ENCODE assay signal across 9 cellular contexts in genomic region chr4:112951362-112951962, GRCh38.
DNase-seq lines count a peak whose midpoint lies in the region; ATAC-seq and TF ChIP-seq lines count a peak whose summit lies in the region.
"Had no signal": no experiment of that assay in that cellular context is flagged by ENCODE, and none has a peak within 500 bp of the region (broad histone marks: within the 10 kb centered on the region; RNA-seq: fewer than 3 reads in every experiment).

No MANE protein-coding gene starts in this region.

- H3K4me1 ChIP-seq in OCI-LY3 (ENCODE audit: low read length) (0 out of 2 replicates have a peak, but pooled peaks cover 3% of the 10 kb centered on the region), smooth muscle cell (ENCODE audit: low read depth) (peaks cover 13% of the 10 kb centered on the region)

- WGBS in smooth muscle cell (ENCODE audit: low lambda C conversion rate), result 52% methylated on average over 3 of the region's 3 CpGs

- H3K27ac ChIP-seq in OCI-LY3 (ENCODE audit: low read length) (no peak overlapping the region), smooth muscle cell (ENCODE audit: low read depth) (no peak overlapping the region)

- TF ChIP-seq CTCF in OCI-LY3 (IDR thresholded peaks at IDR 0.05; ENCODE audit: low read depth, low read length), result peak; percentile 64
- peak; percentile 40 for TF ChIP-seq CTCF in epithelial cell of esophagus (IDR thresholded peaks at IDR 0.05; ENCODE audit: insufficient read depth, low read depth, low read length, missing control alignments)
- peak; percentile 66 for TF ChIP-seq CTCF in smooth muscle cell (IDR thresholded peaks at IDR 0.05; ENCODE audit: borderline replicate concordance, insufficient read depth, poor library complexity, severe bottlenecking)

- H4K20me1 ChIP-seq in OCI-LY3 (ENCODE audit: insufficient read depth, low read length) (no peaks in the 10 kb centered on the region), smooth muscle cell (ENCODE audit: low read depth) (no peaks in the 10 kb centered on the region)

- peak overlapping the region; percentile 49 for H3K4me3 ChIP-seq in OCI-LY3 (ENCODE audit: low read length)
- no peak overlapping the region for H3K4me3 ChIP-seq in epithelial cell of esophagus (ENCODE audit: low read length)
- no peak overlapping the region for H3K4me3 ChIP-seq in smooth muscle cell

- no peak for ATAC-seq in HG02759 (IDR thresholded peaks at IDR 0.05; ENCODE audit: unreplicated experiment)
- no peak for ATAC-seq in GM21367 (IDR thresholded peaks at IDR 0.05; ENCODE audit: unreplicated experiment)

- no peaks in the 10 kb centered on the region for H3K36me3 ChIP-seq in OCI-LY3 (replicated peaks; ENCODE audit: low read depth, low read length)
- no peaks in the 10 kb centered on the region for H3K36me3 ChIP-seq in smooth muscle cell (ENCODE audit: low read depth)

- H3K9me3 ChIP-seq in OCI-LY3 (ENCODE audit: insufficient read depth, low read length) (no peaks in the 10 kb centered on the region), smooth muscle cell (replicated peaks; ENCODE audit: low read depth) (no peaks in the 10 kb centered on the region)

- peak; percentile 17 for DNase-seq in NCI-H2171 treated with DMSO at 0.1 percent for 48 hours (lab: John Stamatoyannopoulos, UW)
- no peak for DNase-seq in NCI-H2171 (lab: John Stamatoyannopoulos, UW)
- DNase-seq in epithelial cell of esophagus (ENCODE audit: low read depth), result peak; percentile 16
- DNase-seq in smooth muscle cell (lab: John Stamatoyannopoulos, UW; ENCODE audit: unreplicated experiment), result no peak
- no peak for DNase-seq in NCI-H2227 (lab: John Stamatoyannopoulos, UW; ENCODE audit: unreplicated experiment)
- DNase-seq: NK-92 treated with Interleukin-12 subunit alpha and Interleukin-12 subunit beta, amount 100 ng/mL, for 24 hours had no signal

- peak overlapping the region; percentile 66 for H3K4me2 ChIP-seq in OCI-LY3 (ENCODE audit: low read length)
- no peak overlapping the region for H3K4me2 ChIP-seq in smooth muscle cell

- H3K79me2 ChIP-seq in OCI-LY3 (ENCODE audit: low read length) (no peaks in the 10 kb centered on the region), smooth muscle cell (ENCODE audit: low read depth) (no peaks in the 10 kb centered on the region)

- no peak overlapping the region for H2AFZ ChIP-seq in OCI-LY3 (ENCODE audit: low read depth, low read length)
- H2AFZ ChIP-seq in smooth muscle cell (ENCODE audit: low read depth), result no peak overlapping the region

- no peaks in the 10 kb centered on the region for H3K27me3 ChIP-seq in OCI-LY3 (ENCODE audit: low read depth, low read length)
- H3K27me3 ChIP-seq in smooth muscle cell (ENCODE audit: low read depth), result no peaks in the 10 kb centered on the region

- H3F3A ChIP-seq in smooth muscle cell (ENCODE audit: low read depth), result no peaks in the 10 kb centered on the region

- peak overlapping the region; percentile 29; the same call in 1 of the 2 replicates for H3K9ac ChIP-seq in OCI-LY3 (ENCODE audit: low read length)
- H3K9ac ChIP-seq in smooth muscle cell (ENCODE audit: low read depth), result no peak overlapping the region

Comparison
In these comparisons a context has a peak if more than half of its experiments do, and no peak if none do; other contexts are left out.
1. DNase-seq: peak in NCI-H2171 treated with DMSO at 0.1 percent for 48 hours (single experiment) and epithelial cell of esophagus (single experiment); none in NCI-H2171 (single experiment), smooth muscle cell (single experiment) and NCI-H2227 (single experiment).
2. Peak in every context shown above with its lines, with median percentiles within 50 percentile points of each other: CTCF ChIP-seq.